8 cellular contexts compared by ENCODE assay signal in the genomic region with DNA sequence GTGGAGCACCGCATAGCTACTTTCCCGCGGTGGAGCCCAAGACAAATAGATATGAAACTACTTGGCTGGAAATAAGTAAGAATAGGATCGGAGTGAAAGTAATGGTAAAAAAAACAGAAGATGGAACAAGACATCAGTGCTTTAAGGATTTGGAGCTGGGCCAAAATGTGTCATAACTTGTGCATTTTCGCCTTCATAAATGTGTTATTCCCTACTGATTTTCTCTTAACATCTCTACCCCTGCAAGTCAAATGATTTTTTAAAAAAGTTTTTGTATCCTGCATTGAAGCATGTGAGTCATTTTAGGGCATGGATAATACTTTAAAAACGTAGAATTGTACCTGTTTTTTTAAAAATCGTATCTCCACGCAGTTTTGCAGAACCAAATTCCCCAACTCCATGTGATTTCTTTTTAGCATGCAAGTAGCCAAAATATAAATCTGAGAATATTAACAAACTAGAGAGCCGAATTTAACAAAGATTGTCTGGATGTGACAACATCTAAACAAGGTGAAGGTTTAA. TPM values are rescaled to one million over a fixed set of nuclear protein-coding genes. Genes with fewer than 3 reads are reported as not detected.
DNase-seq lines count a peak whose midpoint lies in the region; ATAC-seq and TF ChIP-seq lines count a peak whose summit lies in the region.

No MANE protein-coding gene starts in this region.

- H3K27me3 Mint-ChIP-seq in stimulated activated naive CD8-positive, alpha-beta T cell treated with anti-CD3 and anti-CD28 coated beads, Interleukin-15, Interleukin-2, amounts not matched to agents 100 ng/mL and 50 ng/mL, for 24 hours: peaks cover 32% of the 10 kb centered on the region
- H3K27me3 Mint-ChIP-seq in activated naive CD8-positive, alpha-beta T cell treated with anti-CD3 and anti-CD28 coated beads for 36 hours: no peaks in the 10 kb centered on the region

- no peak for TF ChIP-seq CTCF in GM20000 (IDR thresholded peaks at IDR 0.05; ENCODE audit: extremely low read depth, missing control alignments)

- H3K27ac Mint-ChIP-seq in stimulated activated naive CD8-positive, alpha-beta T cell treated with anti-CD3 and anti-CD28 coated beads, Interleukin-15, Interleukin-2, amounts not matched to agents 100 ng/mL and 50 ng/mL, for 24 hours: peak overlapping the region; percentile 90
- peak overlapping the region; percentile 82 for H3K27ac Mint-ChIP-seq in activated naive CD8-positive, alpha-beta T cell treated with anti-CD3 and anti-CD28 coated beads for 36 hours

- peaks cover 0 to 6% (median 4%) of the 10 kb centered on the region in 5 donors for H3K9me3 ChIP-seq in subcutaneous abdominal adipose tissue (ENCODE audit: control insufficient read depth in 5 of 5, low read length in 5 of 5)

- no peak for DNase-seq in stimulated activated naive CD8-positive, alpha-beta T cell treated with anti-CD3 and anti-CD28 coated beads, Interleukin-15, Interleukin-2, amounts not matched to agents 100 U/mL and 50 U/mL, for 24 hours
- no peak for DNase-seq in activated naive CD8-positive, alpha-beta T cell treated with anti-CD3 and anti-CD28 coated beads for 36 hours
- DNase-seq in iris pigment epithelial cell (ENCODE audit: low read depth) (peak; percentile 65), GM20000 (ENCODE audit: low spot score) (no peak), COLO668 (lab: John Stamatoyannopoulos, UW; ENCODE audit: unreplicated experiment) (no peak)

- H3K27me3 ChIP-seq in subcutaneous abdominal adipose tissue (ENCODE audit: control insufficient read depth in 5 of 5, insufficient read depth in 4 of 5, low read length in 5 of 5): no peaks in the 10 kb centered on the region

- ATAC-seq in stimulated activated naive CD8-positive, alpha-beta T cell treated with anti-CD3 and anti-CD28 coated beads, Interleukin-15, Interleukin-2, amounts not matched to agents 100 U/mL and 50 U/mL, for 24 hours: no peak
- no peak for ATAC-seq in GM21529 (IDR thresholded peaks at IDR 0.05; ENCODE audit: unreplicated experiment)

- H3K36me3 Mint-ChIP-seq in stimulated activated naive CD8-positive, alpha-beta T cell treated with anti-CD3 and anti-CD28 coated beads, Interleukin-15, Interleukin-2, amounts not matched to agents 100 ng/mL and 50 ng/mL, for 24 hours (ENCODE audit: low read depth): peaks cover 8% of the 10 kb centered on the region
- H3K36me3 Mint-ChIP-seq in activated naive CD8-positive, alpha-beta T cell treated with anti-CD3 and anti-CD28 coated beads for 36 hours: peaks cover 8% of the 10 kb centered on the region

- peaks cover 33% of the 10 kb centered on the region for H3K4me1 Mint-ChIP-seq in stimulated activated naive CD8-positive, alpha-beta T cell treated with anti-CD3 and anti-CD28 coated beads, Interleukin-15, Interleukin-2, amounts not matched to agents 100 ng/mL and 50 ng/mL, for 24 hours (ENCODE audit: low read depth)
- H3K4me1 Mint-ChIP-seq in activated naive CD8-positive, alpha-beta T cell treated with anti-CD3 and anti-CD28 coated beads for 36 hours: peaks cover 27% of the 10 kb centered on the region

- peak overlapping the region; percentile 0 to 84 (median 79) for H3K9ac ChIP-seq in subcutaneous abdominal adipose tissue (ENCODE audit: low read length in 5 of 5)

- peak overlapping the region; percentile 66 to 92 (median 69) for H3K4me3 ChIP-seq in subcutaneous abdominal adipose tissue (ENCODE audit: low read depth in 1 of 5, low read length in 5 of 5)

- H3K27ac ChIP-seq in subcutaneous abdominal adipose tissue (ENCODE audit: low read depth, low read length): peak overlapping the region; percentile 26

- H3K36me3 ChIP-seq in subcutaneous abdominal adipose tissue (ENCODE audit: control insufficient read depth in 5 of 5, insufficient read depth in 5 of 5, low read length in 5 of 5): no peaks in the 10 kb centered on the region

- H3K4me1 ChIP-seq in subcutaneous abdominal adipose tissue (ENCODE audit: control insufficient read depth in 5 of 5, insufficient read depth in 5 of 5, low read length in 5 of 5): peaks cover 2 to 27% (median 18%) of the 10 kb centered on the region in 5 donors

- H3K9me3 Mint-ChIP-seq in stimulated activated naive CD8-positive, alpha-beta T cell treated with anti-CD3 and anti-CD28 coated beads, Interleukin-15, Interleukin-2, amounts not matched to agents 100 ng/mL and 50 ng/mL, for 24 hours: peaks cover 19% of the 10 kb centered on the region
- peaks cover 11% of the 10 kb centered on the region for H3K9me3 Mint-ChIP-seq in activated naive CD8-positive, alpha-beta T cell treated with anti-CD3 and anti-CD28 coated beads for 36 hours

- H3K4me3 Mint-ChIP-seq in stimulated activated naive CD8-positive, alpha-beta T cell treated with anti-CD3 and anti-CD28 coated beads, Interleukin-15, Interleukin-2, amounts not matched to agents 100 ng/mL and 50 ng/mL, for 24 hours: peak overlapping the region; percentile 92
- H3K4me3 Mint-ChIP-seq in activated naive CD8-positive, alpha-beta T cell treated with anti-CD3 and anti-CD28 coated beads for 36 hours: peak overlapping the region; percentile 87

RNA-seq across cellular contexts. Expression of a gene that starts 0.9 kb away (rescaled TPM):
- 1 to 10 TPM; 2.7 to 3.7 TPM for total RNA-seq in activated naive CD8-positive, alpha-beta T cell treated with anti-CD3 and anti-CD28 coated beads for 36 hours
